11 cellular contexts compared by ENCODE assay signal in genomic region chr5:151537044-151537443, GRCh38. TPM values are rescaled to one million over a fixed set of nuclear protein-coding genes. Genes with fewer than 3 reads are reported as not detected.
"Had no signal": no experiment of that assay in that cellular context is flagged by ENCODE, and none has a peak within 500 bp of the region (broad histone marks: within the 10 kb centered on the region; RNA-seq: fewer than 3 reads in every experiment).

No MANE protein-coding gene starts in this region.

- H3K4me3 ChIP-seq: GM23248, GM23338, HAP-1 had no signal

- H3K36me3 ChIP-seq: HAP-1 had no signal

- ATAC-seq: GM23338, HCT116 had no signal

- H3K9ac ChIP-seq: GM23248 had no signal

- H3K4me2 ChIP-seq: GM23338 had no signal

- H3K4me1 ChIP-seq: HAP-1 had no signal

- H2AFZ ChIP-seq: GM23248, GM23338 had no signal

- H3K27ac ChIP-seq: GM23248 had no signal

- FAIRE-seq: H1, H54 had no signal

- H3K9me3 ChIP-seq: HAP-1 had no signal

- H3K4me3 Mint-ChIP-seq: GM23338, H9, HFFc6 had no signal

- H3K9me3 Mint-ChIP-seq: GM23338, H9, HFFc6 had no signal

- H3K27ac Mint-ChIP-seq: GM23338, H9, HFFc6 had no signal

- DNase-seq: GM23248, GOT3, H7, H9, HCEC 1CT, HFFc6 had no signal

RNA-seq across cellular contexts. Expression of gene FAT2, which starts 54.1 kb away (rescaled TPM):
- total RNA-seq: GM23248, HFFc6 had no signal
